In the genomic region with DNA sequence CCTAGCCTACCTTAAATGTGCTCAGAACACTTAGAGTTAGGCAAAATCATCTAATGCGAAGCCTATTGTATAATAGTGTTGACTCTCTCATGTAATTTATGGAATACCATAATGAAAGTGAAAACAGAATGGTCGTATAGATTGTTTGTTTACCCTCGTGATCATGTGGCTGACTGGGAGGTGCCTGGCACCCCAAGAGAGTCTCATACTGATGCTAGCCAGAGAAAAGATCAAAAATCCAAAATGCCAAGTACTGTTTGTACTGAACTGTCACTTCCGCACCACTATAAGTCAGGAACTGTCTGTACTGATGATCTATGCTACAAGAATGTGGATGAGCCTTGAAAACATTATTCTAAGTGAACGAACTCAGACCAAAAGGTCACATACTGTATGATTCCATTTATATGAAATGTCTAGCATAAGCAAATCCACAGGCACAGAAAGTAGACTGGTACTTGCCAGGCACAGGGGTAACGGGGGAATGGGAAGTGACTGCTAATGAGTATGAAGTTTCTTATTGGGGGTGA, we compare ENCODE assay signal across 8 cellular contexts. TPM values are rescaled to one million over a fixed set of nuclear protein-coding genes. Genes with fewer than 3 reads are reported as not detected.
DNase-seq lines count a peak whose midpoint lies in the region; ATAC-seq and TF ChIP-seq lines count a peak whose summit lies in the region.

No MANE protein-coding gene starts in this region.

- H3K79me2 ChIP-seq in MM.1S (ENCODE audit: low read length), result peaks cover 100% of the 10 kb centered on the region

- DNase-seq in MM.1S (no peak), cerebellar cortex (ENCODE audit: low spot score) (peak; percentile 25), lower lobe of right lung (peak; percentile 42), thyroid gland (no peak), COR-L47 (lab: John Stamatoyannopoulos, UW) (no peak), SKM-1 treated with dmso at 0.1 percent for 144 hours (lab: John Stamatoyannopoulos, UW; ENCODE audit: unreplicated experiment) (no peak)

- ATAC-seq in lower lobe of right lung (peak; percentile 84), GM21529 (IDR thresholded peaks at IDR 0.05; ENCODE audit: unreplicated experiment) (no peak)

- 57 to 67% methylated on average over 6 of the region's 6 CpGs for WGBS in thyroid gland, 2 donors

- no peak overlapping the region for H3K9ac ChIP-seq in MM.1S (ENCODE audit: low read length)

- H4K20me1 ChIP-seq in MM.1S (ENCODE audit: insufficient read depth, low read length), result peaks cover 52% of the 10 kb centered on the region

- H3K9me2 ChIP-seq in MM.1S (replicated peaks; ENCODE audit: insufficient read depth, low read length), result no peaks in the 10 kb centered on the region

- H3K36me3 ChIP-seq in MM.1S (replicated peaks; ENCODE audit: insufficient read depth, low read length) (0 out of 2 replicates have a peak, but pooled peaks cover 8% of the 10 kb centered on the region), lower lobe of right lung (peaks cover 29% of the 10 kb centered on the region), thyroid gland (no peaks in the 10 kb centered on the region)

- H3K4me3 ChIP-seq in MM.1S (ENCODE audit: low read length) (no peak overlapping the region), lower lobe of right lung (peak overlapping the region; percentile 30), thyroid gland (replicated peaks in 1 of 3) (no peak overlapping the region)

- peak overlapping the region; percentile 33; the same call in 1 of the 2 replicates for H3K4me2 ChIP-seq in MM.1S (ENCODE audit: low read depth, low read length)

- no peak for TF ChIP-seq CTCF in C4-2B (conservative IDR thresholded peaks at IDR 0.05)
- TF ChIP-seq CTCF in MM.1S (IDR thresholded peaks at IDR 0.05; ENCODE audit: low read length), result no peak
- TF ChIP-seq CTCF in lower lobe of right lung (IDR thresholded peaks at IDR 0.05), result no peak
- no peak for TF ChIP-seq CTCF in thyroid gland (IDR thresholded peaks at IDR 0.05)

- peak in 1 of 2 donors; percentile 6 for TF ChIP-seq POLR2A in thyroid gland (IDR thresholded peaks at IDR 0.05)

- intact Hi-C loops in lower lobe of right lung (cut with DNase I) (no loop called here), thyroid gland (cut with DNase I) (no loop called here)

- peak overlapping the region; percentile 40 for H3K27ac ChIP-seq in C4-2B
- H3K27ac ChIP-seq in MM.1S (ENCODE audit: low read length), result no peak overlapping the region
- H3K27ac ChIP-seq in lower lobe of right lung, result peak overlapping the region; percentile 71
- H3K27ac ChIP-seq in thyroid gland, result peak overlapping the region; percentile 37 to 75 (median 66)

- H3F3A ChIP-seq in MM.1S (ENCODE audit: insufficient read depth, low read length), result 0 out of 2 replicates have a peak, but pooled peaks cover 8% of the 10 kb centered on the region

- H2AFZ ChIP-seq in MM.1S (ENCODE audit: low read length), result no peak overlapping the region

- H3K9me3 ChIP-seq in MM.1S (replicated peaks; ENCODE audit: insufficient read depth, low read length) (no peaks in the 10 kb centered on the region), lower lobe of right lung (no peaks in the 10 kb centered on the region), thyroid gland (no peaks in the 10 kb centered on the region)

- peaks cover 8% of the 10 kb centered on the region; the same call in 1 of the 2 replicates for H3K4me1 ChIP-seq in MM.1S (ENCODE audit: low read length)
- H3K4me1 ChIP-seq in lower lobe of right lung, result peaks cover 64% of the 10 kb centered on the region
- peaks cover 6 to 33% of the 10 kb centered on the region in 2 donors for H3K4me1 ChIP-seq in thyroid gland

- H3K27me3 ChIP-seq in MM.1S (replicated peaks; ENCODE audit: insufficient read depth, low read length) (no peaks in the 10 kb centered on the region), lower lobe of right lung (ENCODE audit: low read depth) (no peaks in the 10 kb centered on the region), thyroid gland (no peaks in the 10 kb centered on the region)

RNA-seq across cellular contexts. Expression of a gene that starts 22.4 kb away (rescaled TPM):
- total RNA-seq in lower lobe of right lung (57.6 TPM), thyroid gland (10 to 100 TPM; 29.7 to 42.4 (median 30.9) TPM)

Comparison
In these comparisons a context has a peak if more than half of its experiments do, and no peak if none do; other contexts are left out.
1. DNase-seq: peak in cerebellar cortex (single experiment) and lower lobe of right lung (single experiment); none in MM.1S (single experiment), thyroid gland (0 of 2), COR-L47 (single experiment) and SKM-1 treated with dmso at 0.1 percent for 144 hours (single experiment).